ENCODE assay signal across 8 cellular contexts in the genomic region with DNA sequence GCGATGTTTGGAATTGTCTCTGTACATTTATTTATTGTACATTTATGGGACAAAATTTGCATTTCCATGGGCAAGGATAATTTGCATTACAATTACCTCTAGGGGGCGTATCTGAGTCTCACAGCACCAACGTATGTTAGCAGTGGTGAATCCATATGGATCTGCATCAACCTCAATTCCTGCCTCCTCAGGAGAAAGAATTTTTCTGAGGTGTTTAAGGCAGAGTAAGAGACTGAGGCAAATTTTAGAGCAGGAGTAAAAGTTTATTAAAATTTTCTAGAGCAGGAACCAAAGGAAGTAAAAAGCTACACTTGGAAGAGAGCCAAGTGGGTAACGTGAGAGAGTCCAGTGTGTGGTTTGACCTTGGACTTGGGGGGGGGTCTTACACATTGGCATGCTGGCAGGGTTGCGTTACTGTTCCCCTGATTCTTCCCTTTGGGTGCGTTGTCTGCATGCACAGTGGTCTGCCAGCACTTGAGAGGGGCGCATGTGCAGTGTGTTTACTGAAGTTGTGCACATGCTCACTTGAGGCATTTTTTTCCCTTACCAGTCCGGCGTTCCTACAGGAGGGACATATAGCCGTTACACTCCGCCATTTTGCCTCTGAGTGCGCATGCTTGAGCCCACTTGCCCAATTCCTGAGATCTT. TPM values are rescaled to one million over a fixed set of nuclear protein-coding genes. Genes with fewer than 3 reads are reported as not detected.
DNase-seq lines count a peak whose midpoint lies in the region; ATAC-seq and TF ChIP-seq lines count a peak whose summit lies in the region.

No MANE protein-coding gene starts in this region.

- no peaks in the 10 kb centered on the region for H3K27me3 Mint-ChIP-seq in MCF 10A (ENCODE audit: insufficient read depth, unreplicated experiment)
- no peaks in the 10 kb centered on the region for H3K27me3 Mint-ChIP-seq in activated CD4-positive, alpha-beta memory T cell treated with anti-CD3 and anti-CD28 coated beads, Interleukin-2, amount 10 ng/mL, durations not matched to agents 7 days and 5 days

- intact Hi-C loops in MCF 10A (cut with micrococcal nuclease), result loop anchor here (1.0 kb wide), 1 partner anchor 56 kb away; no protein-coding TSS in a partner anchor

- no TSS peak for BruUV-seq in MCF 10A (replicated peaks; lab: Mats Ljungman, UMichigan)

- H3K36me3 Mint-ChIP-seq in MCF 10A (ENCODE audit: insufficient read depth, unreplicated experiment), result no peaks in the 10 kb centered on the region
- H3K36me3 Mint-ChIP-seq in activated CD4-positive, alpha-beta memory T cell treated with anti-CD3 and anti-CD28 coated beads, Interleukin-2, amount 10 ng/mL, durations not matched to agents 7 days and 5 days (ENCODE audit: low read depth), result peaks cover 6% of the 10 kb centered on the region

- CTCF ChIA-PET in MCF 10A (lab: Yijun Ruan, JAX), result interaction anchor here (0.6 to 6.6 kb wide), 18 partner anchors 9 to 256 kb away, joined by 3 to 53 read pairs (median 3); no protein-coding TSS in a partner anchor
- CTCF ChIA-PET in activated CD4-positive, alpha-beta memory T cell treated with anti-CD3 and anti-CD28 coated beads, Interleukin-2, amount 10 ng/mL, durations not matched to agents 7 days and 5 days (lab: Charles Lee), result interaction anchor here (0.9 to 5.2 kb wide), 3 partner anchors 11 to 180 kb away, joined by 3 to 30 read pairs (median 4); no protein-coding TSS in a partner anchor

- no peaks in the 10 kb centered on the region for H3K9me3 Mint-ChIP-seq in MCF 10A (ENCODE audit: unreplicated experiment)
- H3K9me3 Mint-ChIP-seq in activated CD4-positive, alpha-beta memory T cell treated with anti-CD3 and anti-CD28 coated beads, Interleukin-2, amount 10 ng/mL, durations not matched to agents 7 days and 5 days, result no peaks in the 10 kb centered on the region

- POLR2A ChIA-PET in MCF 10A (lab: Yijun Ruan, JAX), result interaction anchor here (2.2 kb wide), 1 partner anchor 46 kb away, joined by 6 read pairs; a partner anchor contains a TSS
- POLR2A ChIA-PET in activated CD4-positive, alpha-beta memory T cell treated with anti-CD3 and anti-CD28 coated beads, Interleukin-2, amount 10 ng/mL, durations not matched to agents 7 days and 5 days (lab: Charles Lee), result interaction anchor here (0.6 kb wide), 1 partner anchor 86 kb away, joined by 3 read pairs; no protein-coding TSS in a partner anchor

- peak; percentile 36 for DNase-seq in NCI-H2107 treated with DMSO at 0.1 percent for 48 hours (lab: John Stamatoyannopoulos, UW; ENCODE audit: unreplicated experiment)
- DNase-seq in NCI-H2107 (lab: John Stamatoyannopoulos, UW), result no peak
- peak; percentile 16 for DNase-seq in NCI-H2196 (lab: John Stamatoyannopoulos, UW; ENCODE audit: unreplicated experiment)
- DNase-seq in MCF 10A (ENCODE audit: unreplicated experiment), result peak; percentile 65
- peak; percentile 64 to 67 for DNase-seq in lung microvascular endothelial cell (ENCODE audit: low read depth in 2 of 2)
- no peak for DNase-seq in activated CD4-positive, alpha-beta memory T cell treated with anti-CD3 and anti-CD28 coated beads, Interleukin-2, amount 10 ng/mL, durations not matched to agents 7 days and 5 days
- no peak for DNase-seq in activated CD4-positive, CD25-positive, alpha-beta regulatory T cell treated with anti-CD3 and anti-CD28 coated beads, Interleukin-2, amount 50 U/mL, for 72 hours

- no peak overlapping the region for H3K27ac Mint-ChIP-seq in MCF 10A (ENCODE audit: low read depth, unreplicated experiment)
- H3K27ac Mint-ChIP-seq in activated CD4-positive, alpha-beta memory T cell treated with anti-CD3 and anti-CD28 coated beads, Interleukin-2, amount 10 ng/mL, durations not matched to agents 7 days and 5 days, result no peak overlapping the region

- no peak overlapping the region for H3K4me3 Mint-ChIP-seq in MCF 10A (ENCODE audit: unreplicated experiment)
- H3K4me3 Mint-ChIP-seq in activated CD4-positive, alpha-beta memory T cell treated with anti-CD3 and anti-CD28 coated beads, Interleukin-2, amount 10 ng/mL, durations not matched to agents 7 days and 5 days, result no peak overlapping the region

- H3K4me1 Mint-ChIP-seq in MCF 10A (ENCODE audit: insufficient read depth, unreplicated experiment), result peaks cover 7% of the 10 kb centered on the region
- H3K4me1 Mint-ChIP-seq in activated CD4-positive, alpha-beta memory T cell treated with anti-CD3 and anti-CD28 coated beads, Interleukin-2, amount 10 ng/mL, durations not matched to agents 7 days and 5 days, result peaks cover 8% of the 10 kb centered on the region

- ATAC-seq in GM18520 (IDR thresholded peaks at IDR 0.05; ENCODE audit: unreplicated experiment), result no peak

- peak; percentile 59 for TF ChIP-seq CTCF in MCF 10A (IDR thresholded peaks at IDR 0.05; ENCODE audit: unreplicated experiment)

RNA-seq across cellular contexts. Expression of a gene that starts 21.0 kb away (rescaled TPM):
- total RNA-seq in MCF 10A (2022), result 65.8 and 77.0 TPM in 2 replicates
- total RNA-seq in lung microvascular endothelial cell, result 21.6 and 24.4 TPM in 2 replicates
- 10 to 100 TPM; 65.8 to 68.1 TPM for total RNA-seq in activated CD4-positive, alpha-beta memory T cell treated with anti-CD3 and anti-CD28 coated beads, Interleukin-2, amount 10 ng/mL, durations not matched to agents 7 days and 5 days

RNA-seq across cellular contexts. Expression of a gene that starts 45.3 kb away (rescaled TPM):
- 21.9 and 24.9 TPM in 2 replicates for total RNA-seq in MCF 10A (2022)
- 159 and 303 TPM in 2 replicates for total RNA-seq in lung microvascular endothelial cell
- 1 to 10 TPM; 5.8 to 6.0 TPM for total RNA-seq in activated CD4-positive, alpha-beta memory T cell treated with anti-CD3 and anti-CD28 coated beads, Interleukin-2, amount 10 ng/mL, durations not matched to agents 7 days and 5 days

Comparison
In these comparisons a context has a peak if more than half of its experiments do, and no peak if none do; other contexts are left out.
1. DNase-seq: peak in NCI-H2107 treated with DMSO at 0.1 percent for 48 hours (single experiment), NCI-H2196 (single experiment), MCF 10A (single experiment) and lung microvascular endothelial cell (2 of 2); none in NCI-H2107 (single experiment), activated CD4-positive, alpha-beta memory T cell treated with anti-CD3 and anti-CD28 coated beads, Interleukin-2, amount 10 ng/mL, durations not matched to agents 7 days and 5 days (single experiment) and activated CD4-positive, CD25-positive, alpha-beta regulatory T cell treated with anti-CD3 and anti-CD28 coated beads, Interleukin-2, amount 50 U/mL, for 72 hours (single experiment).